Comparison of ENCODE assay signal across 9 cellular contexts in the genomic region with DNA sequence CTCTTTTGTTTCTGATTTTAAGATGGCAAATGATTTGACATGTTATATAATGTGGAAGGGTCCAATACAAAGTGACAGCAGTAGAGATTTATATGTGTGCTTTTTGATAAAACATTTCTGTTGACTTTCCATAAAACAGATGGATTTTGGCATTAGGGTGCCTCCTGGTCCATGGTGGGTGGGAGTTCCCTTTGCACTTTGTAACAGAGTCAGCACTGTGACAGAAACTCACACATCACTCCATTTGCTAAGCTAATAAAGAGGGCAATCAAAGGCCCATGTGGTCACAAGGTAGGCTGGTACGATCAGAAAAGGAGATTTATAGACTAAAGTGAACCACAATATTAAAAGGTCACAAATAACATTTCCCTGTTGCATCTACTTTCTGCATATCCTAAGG.
"Had no signal": no experiment of that assay in that cellular context is flagged by ENCODE, and none has a peak within 500 bp of the region (broad histone marks: within the 10 kb centered on the region; RNA-seq: fewer than 3 reads in every experiment).

No MANE protein-coding gene starts in this region.

- H3K9me3 ChIP-seq: HAP-1 had no signal

- H2AFZ ChIP-seq: GM23338 had no signal

- H3K4me2 ChIP-seq: GM23338 had no signal

- H3K36me3 ChIP-seq: HAP-1 had no signal

- FAIRE-seq: H1 had no signal

- DNase-seq: GOT3, H7, H9, HCEC 1CT, HFFc6 had no signal

- H3K4me3 ChIP-seq: GM23338, HAP-1 had no signal

- ATAC-seq: GM23338, HCT116 had no signal
